ENCODE assay signal across 21 cellular contexts in the genomic region with DNA sequence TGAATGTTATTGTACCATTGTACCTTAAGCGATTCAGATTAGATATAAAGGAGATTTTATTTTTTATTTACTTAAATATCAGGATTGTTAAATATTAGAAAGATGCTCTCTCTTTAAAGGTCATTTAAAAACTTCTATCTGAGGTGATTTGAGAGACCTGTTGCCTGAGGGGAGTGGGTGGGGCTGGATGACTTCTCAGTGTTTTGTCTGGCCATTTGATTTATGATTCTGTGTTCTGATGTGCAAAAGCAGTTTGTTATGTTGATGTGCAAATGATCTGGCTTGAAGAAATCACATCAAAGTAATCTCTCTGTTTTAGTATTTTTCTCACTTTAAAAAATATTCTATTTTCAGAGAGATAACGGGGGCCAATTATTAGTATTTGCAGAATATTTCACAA.
"Had no signal": no experiment of that assay in that cellular context is flagged by ENCODE, and none has a peak within 500 bp of the region (broad histone marks: within the 10 kb centered on the region; RNA-seq: fewer than 3 reads in every experiment).

No MANE protein-coding gene starts in this region.

- ATAC-seq: effector memory CD8-positive, alpha-beta T cell; gastroesophageal sphincter; left lobe of liver; naive thymus-derived CD8-positive, alpha-beta T cell; stimulated activated naive CD8-positive, alpha-beta T cell treated with anti-CD3 and anti-CD28 coated beads, Interleukin-15, amount 100 ng/mL, for 72 hours; upper lobe of right lung had no signal

- H3K36me3 ChIP-seq: esophagus muscularis mucosa, gastroesophageal sphincter, neutrophil, right atrium auricular region, sigmoid colon, tibial nerve, upper lobe of right lung, vagina had no signal

- H3K4me3 ChIP-seq: esophagus muscularis mucosa, gastroesophageal sphincter, right atrium auricular region, sigmoid colon, skin epidermis, testis, tibial nerve, upper lobe of right lung, vagina had no signal

- H3K27ac ChIP-seq: epithelial cell of prostate, esophagus muscularis mucosa, gastroesophageal sphincter, neutrophil, right atrium auricular region, sigmoid colon, skin epidermis, testis, tibial nerve, upper lobe of right lung, vagina had no signal

- H3K4me1 ChIP-seq: testis, upper lobe of right lung, vagina had no signal

- H3K9me3 ChIP-seq: esophagus muscularis mucosa, gastroesophageal sphincter, neutrophil, sigmoid colon, testis, upper lobe of right lung, vagina had no signal

- H3K27me3 ChIP-seq: esophagus muscularis mucosa, gastroesophageal sphincter, neutrophil, right atrium auricular region, sigmoid colon, testis, tibial nerve, upper lobe of right lung, vagina had no signal

- DNase-seq: effector memory CD8-positive, alpha-beta T cell; glutamatergic neuron; islet precursor cell; mammary epithelial cell; naive thymus-derived CD8-positive, alpha-beta T cell; sigmoid colon; stimulated activated CD4-positive, alpha-beta T cell treated with anti-CD3 and anti-CD28 coated beads, Interleukin-2, amount 100 ng/mL, for 24 hours; stimulated activated CD4-positive, alpha-beta T cell treated with anti-CD3 and anti-CD28 coated beads, Interleukin-4, amount 100 ng/mL, for 4 hours; stimulated activated naive B cell treated with anti-CD40 and anti-IgM and Interleukin-4, amounts not matched to agents 10 μg/mL and 1 μg/mL and 100 μg/mL, for 72 hours; stimulated activated naive CD8-positive, alpha-beta T cell treated with anti-CD3 and anti-CD28 coated beads, Interleukin-15, amount 100 ng/mL, for 72 hours; testis; upper lobe of right lung had no signal
